ENCODE assay signal across 8 cellular contexts in the genomic region with DNA sequence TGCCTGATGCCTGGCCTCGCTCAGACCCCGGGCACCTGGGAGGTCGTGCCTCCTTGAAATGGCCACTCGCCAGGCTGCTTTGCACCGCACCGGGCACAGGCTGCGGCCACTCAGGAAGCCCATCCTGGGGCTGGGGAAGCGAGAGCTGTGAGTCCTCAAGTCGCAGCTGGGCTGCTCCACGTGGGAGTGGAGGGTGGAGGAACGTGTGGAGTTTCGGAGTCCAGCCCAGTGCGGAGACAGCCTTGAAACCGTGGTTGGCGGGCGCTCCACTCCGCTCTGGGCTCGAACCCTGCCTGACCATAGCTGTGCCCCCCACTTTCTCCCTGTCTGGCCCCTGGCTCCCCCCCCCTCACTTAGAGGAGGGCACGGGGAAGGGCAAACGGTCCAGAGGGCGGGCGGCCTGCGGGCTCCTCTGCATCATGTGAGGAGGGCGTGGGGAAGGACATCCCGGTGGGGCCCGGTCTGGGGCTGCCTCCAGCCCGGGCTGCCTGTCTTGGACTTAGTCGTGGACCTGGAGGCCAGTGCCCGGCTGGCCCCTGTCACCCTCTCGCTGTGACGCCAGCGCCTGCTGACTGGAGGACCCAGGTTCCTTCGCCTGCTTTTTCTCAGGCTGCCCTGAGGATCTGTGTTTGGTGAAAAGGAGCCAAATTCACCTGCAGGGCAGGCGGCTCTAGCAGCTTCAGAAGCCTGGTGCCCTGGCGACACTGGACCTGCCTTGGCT. TPM values are rescaled to one million over a fixed set of nuclear protein-coding genes. Genes with fewer than 3 reads are reported as not detected.
DNase-seq lines count a peak whose midpoint lies in the region; ATAC-seq and TF ChIP-seq lines count a peak whose summit lies in the region.

No MANE protein-coding gene starts in this region.

- H2BK15ac ChIP-seq in mesenchymal stem cell (ENCODE audit: low read depth, poor library complexity, severe bottlenecking): no peak overlapping the region

- TF ChIP-seq CTCF in choroid plexus epithelial cell (conservative IDR thresholded peaks at IDR 0.05; ENCODE audit: low read depth, low read length): no peak
- TF ChIP-seq CTCF in vagina (IDR thresholded peaks at IDR 0.05): no peak

- H3K9ac ChIP-seq in mesenchymal stem cell (ENCODE audit: low read length): peak overlapping the region; percentile 92

- H3K4me1 ChIP-seq in mesenchymal stem cell (ENCODE audit: control insufficient read depth, insufficient read depth, low read depth, low read length) (peaks cover 29% of the 10 kb centered on the region), vagina (peaks cover 59% of the 10 kb centered on the region)

- H3K9me3 ChIP-seq in mesenchymal stem cell (ENCODE audit: control insufficient read depth, low read length): no peaks in the 10 kb centered on the region
- no peaks in the 10 kb centered on the region for H3K9me3 ChIP-seq in vagina

- no peak overlapping the region for H2AK5ac ChIP-seq in mesenchymal stem cell (ENCODE audit: low read length, severe bottlenecking)

- DNase-seq in Right ventricle myocardium inferior (ENCODE audit: missing footprints) (no peak), cardiac septum (ENCODE audit: low spot score) (no peak), choroid plexus epithelial cell (ENCODE audit: low read depth) (peak; percentile 34), mesenchymal stem cell (no peak), vagina (ENCODE audit: extremely low spot score in 2 of 2) (no peak), NCI-H69 (lab: John Stamatoyannopoulos, UW) (no peak)

- H3K18ac ChIP-seq in mesenchymal stem cell (ENCODE audit: low read depth in 1 of 2, low read length in 2 of 2): no peak overlapping the region

- no peak overlapping the region for H4K91ac ChIP-seq in mesenchymal stem cell (ENCODE audit: low read length)

- H3K4me3 ChIP-seq in choroid plexus epithelial cell (ENCODE audit: low read depth, low read length) (peak overlapping the region; percentile 74), mesenchymal stem cell (ENCODE audit: insufficient read depth in 1 of 2, low read depth in 1 of 2, low read length in 2 of 2) (peak overlapping the region in 1 of 2 experiments; percentile 92), vagina (peak overlapping the region; percentile 81 to 92)

- no peak overlapping the region for H3K4ac ChIP-seq in mesenchymal stem cell (ENCODE audit: low read depth in 1 of 2, low read length in 2 of 2)

- peaks cover 10% of the 10 kb centered on the region for H3K79me1 ChIP-seq in mesenchymal stem cell (replicated peaks; ENCODE audit: low read length, poor library complexity, severe bottlenecking)

- H3K23ac ChIP-seq in mesenchymal stem cell (ENCODE audit: low read length in 2 of 2): no peak overlapping the region

- peak overlapping the region; percentile 96 for H3K4me2 ChIP-seq in mesenchymal stem cell (ENCODE audit: low read length, poor library complexity, severe bottlenecking)

- no peak overlapping the region for H2BK5ac ChIP-seq in mesenchymal stem cell (ENCODE audit: low read depth, low read length, poor library complexity, severe bottlenecking)

- H3K36me3 ChIP-seq in mesenchymal stem cell (ENCODE audit: control insufficient read depth in 1 of 2, insufficient read depth in 2 of 2, low read depth in 1 of 2, low read length in 2 of 2) (peaks cover 34 to 50% of the 10 kb centered on the region in 2 experiments), vagina (peaks cover 0 to 43% of the 10 kb centered on the region in 2 donors)

- no peak overlapping the region for H2AFZ ChIP-seq in mesenchymal stem cell (ENCODE audit: low read depth, low read length)

- H3K27me3 ChIP-seq in mesenchymal stem cell (ENCODE audit: control insufficient read depth in 1 of 2, insufficient read depth in 1 of 2, low read length in 2 of 2) (no peaks in the 10 kb centered on the region), vagina (no peaks in the 10 kb centered on the region)

- no peak overlapping the region for H2BK12ac ChIP-seq in mesenchymal stem cell (ENCODE audit: low read length in 2 of 2)

- WGBS in mesenchymal stem cell: 89% methylated on average over 31 of the region's 35 CpGs

- no peak overlapping the region for H2BK120ac ChIP-seq in mesenchymal stem cell (ENCODE audit: low read depth, low read length)

- H3K27ac ChIP-seq in mesenchymal stem cell (ENCODE audit: low read length, poor library complexity, severe bottlenecking): no peak overlapping the region
- H3K27ac ChIP-seq in vagina: peak overlapping the region; percentile 96

- no peak for TF ChIP-seq POLR2A in vagina (IDR thresholded peaks at IDR 0.05)

- peak; percentile 32 for ATAC-seq in Right ventricle myocardium inferior
- no peak for ATAC-seq in GM21381 (IDR thresholded peaks at IDR 0.05; ENCODE audit: unreplicated experiment)
- no peak for ATAC-seq in GM21723 (IDR thresholded peaks at IDR 0.05; ENCODE audit: unreplicated experiment)

- H3K14ac ChIP-seq in mesenchymal stem cell (ENCODE audit: low read length in 2 of 2): no peak overlapping the region

- intact Hi-C loops in Right ventricle myocardium inferior (cut with DNase I) (no loop called here), cardiac septum (cut with DNase I) (loop anchor here (5.0 kb wide), 1 partner anchor 40 kb away; a partner anchor contains a TSS), vagina (cut with DNase I) (no loop called here)

- H4K8ac ChIP-seq in mesenchymal stem cell (ENCODE audit: low read length): no peak overlapping the region

RNA-seq across cellular contexts. Expression of a gene that starts 2.5 kb away (rescaled TPM):
- total RNA-seq in Right ventricle myocardium inferior (89.4 TPM), cardiac septum (86.6 TPM), vagina (51.3 TPM)
- 146 TPM for polyA plus RNA-seq in mesenchymal stem cell (2013, experiment 1 of 2)
- polyA plus RNA-seq in mesenchymal stem cell (2013, experiment 2 of 2): 147 TPM

RNA-seq across cellular contexts. Expression of a gene that starts 21.5 kb away (rescaled TPM):
- total RNA-seq in Right ventricle myocardium inferior (1.9 TPM), cardiac septum (3.8 TPM), vagina (4.2 TPM)
- 3.2 TPM for polyA plus RNA-seq in mesenchymal stem cell (2013, experiment 1 of 2)
- 3.6 TPM for polyA plus RNA-seq in mesenchymal stem cell (2013, experiment 2 of 2)

RNA-seq across cellular contexts. Expression of a gene that starts 39.8 kb away (rescaled TPM):
- total RNA-seq in Right ventricle myocardium inferior (54.6 TPM), cardiac septum (55.0 TPM), vagina (60.6 TPM)
- polyA plus RNA-seq in mesenchymal stem cell (2013, experiment 1 of 2): 43.6 TPM
- polyA plus RNA-seq in mesenchymal stem cell (2013, experiment 2 of 2): 42.3 TPM

RNA-seq across cellular contexts. Expression of a gene that starts 39.8 kb away (rescaled TPM):
- total RNA-seq in Right ventricle myocardium inferior (35.0 TPM), cardiac septum (32.3 TPM), vagina (63.3 TPM)
- polyA plus RNA-seq in mesenchymal stem cell (2013, experiment 1 of 2): 46.5 TPM
- 45.8 TPM for polyA plus RNA-seq in mesenchymal stem cell (2013, experiment 2 of 2)

RNA-seq across cellular contexts. Expression of a gene that starts 56.0 kb away (rescaled TPM):
- total RNA-seq in Right ventricle myocardium inferior (0.54 TPM), cardiac septum (not detected), vagina (7.1 TPM)
- not detected for polyA plus RNA-seq in mesenchymal stem cell (2013, experiment 1 of 2)
- polyA plus RNA-seq in mesenchymal stem cell (2013, experiment 2 of 2): not detected
